Comparison of ENCODE assay signal across 27 cellular contexts in genomic region chr22:48060266-48060665, GRCh38.
"Had no signal": no experiment of that assay in that cellular context is flagged by ENCODE, and none has a peak within 500 bp of the region (broad histone marks: within the 10 kb centered on the region; RNA-seq: fewer than 3 reads in every experiment).

No MANE protein-coding gene starts in this region.

- H3K27ac ChIP-seq: colonic mucosa, coronary artery, dorsolateral prefrontal cortex, epithelial cell of prostate, esophagus muscularis mucosa, esophagus squamous epithelium, foreskin keratinocyte, gastrocnemius medialis, gastroesophageal sphincter, heart left ventricle, heart right ventricle had no signal

- H3K4me3 ChIP-seq: colonic mucosa, coronary artery, dorsolateral prefrontal cortex, esophagus muscularis mucosa, esophagus squamous epithelium, gastrocnemius medialis, gastroesophageal sphincter, heart left ventricle, heart right ventricle had no signal

- H3K27me3 ChIP-seq: colonic mucosa, foreskin keratinocyte had no signal

- H3K9me3 ChIP-seq: colonic mucosa, esophagus squamous epithelium, gastrocnemius medialis had no signal

- H3K36me3 ChIP-seq: colonic mucosa, esophagus muscularis mucosa, esophagus squamous epithelium, gastrocnemius medialis, gastroesophageal sphincter, heart left ventricle, heart right ventricle had no signal

- DNase-seq: colonic mucosa; cortex of kidney; dermis blood vessel endothelial cell; dorsolateral prefrontal cortex; effector CD4-positive, alpha-beta T cell; effector CD8-positive, alpha-beta T cell; effector memory CD4-positive, alpha-beta T cell; effector memory CD8-positive, alpha-beta T cell; endodermal cell; erythroblast; esophagus squamous epithelium; foreskin fibroblast; foreskin keratinocyte; foreskin melanocyte; gastrocnemius medialis; glutamatergic neuron; head of caudate nucleus; heart left ventricle; heart right ventricle had no signal

- H3K4me1 ChIP-seq: colonic mucosa, esophagus muscularis mucosa, esophagus squamous epithelium, foreskin keratinocyte, gastrocnemius medialis, gastroesophageal sphincter, heart left ventricle, heart right ventricle had no signal

- FAIRE-seq: colon, endometrium, endothelial cell of umbilical vein, frontal cortex had no signal
